Comparison of ENCODE assay signal across 13 cellular contexts in genomic region chr7:117666019-117666418, GRCh38.
DNase-seq lines count a peak whose midpoint lies in the region; ATAC-seq and TF ChIP-seq lines count a peak whose summit lies in the region.
"Had no signal": no experiment of that assay in that cellular context is flagged by ENCODE, and none has a peak within 500 bp of the region (broad histone marks: within the 10 kb centered on the region; RNA-seq: fewer than 3 reads in every experiment).

No MANE protein-coding gene starts in this region.

- no peaks in the 10 kb centered on the region for H3K36me3 ChIP-seq in left lung

- no peak for TF ChIP-seq CTCF in AG10803 (conservative IDR thresholded peaks at IDR 0.05; ENCODE audit: low read length)
- no peak for TF ChIP-seq CTCF in left lung (IDR thresholded peaks at IDR 0.05)

- H3K27me3 ChIP-seq in left lung, result no peaks in the 10 kb centered on the region
- H3K27me3 ChIP-seq: pancreas had no signal

- no peak overlapping the region for H3K4me3 ChIP-seq in AG10803 (ENCODE audit: low read length)
- H3K4me3 ChIP-seq in left lung, result no peak overlapping the region
- H3K4me3 ChIP-seq: pancreas had no signal

- no peaks in the 10 kb centered on the region for H3K4me1 ChIP-seq in left lung
- H3K4me1 ChIP-seq: pancreas had no signal

- DNase-seq in AG10803 (ENCODE audit: low read depth), result peak; percentile 7
- DNase-seq in LoVo (ENCODE audit: low spot score), result peak; percentile 90
- peak; percentile 61 for DNase-seq in dermis blood vessel endothelial cell
- DNase-seq in left lung, result no peak
- DNase-seq in NCI-H1105 (lab: John Stamatoyannopoulos, UW), result no peak
- no peak for DNase-seq in cerebellar cortex (ENCODE audit: low spot score)
- DNase-seq in NCI-H1930 (lab: John Stamatoyannopoulos, UW), result no peak
- DNase-seq: H7; NCI-H1417 treated with DMSO at 0.1 percent for 48 hours; pancreas; SHP77; stimulated activated CD4-positive, alpha-beta T cell treated with anti-CD3 and anti-CD28 coated beads, Interleukin-2, amount 100 ng/mL, for 48 hours had no signal

- H3K27ac ChIP-seq in left lung, result peak overlapping the region in 1 of 2 donors; percentile 19

- peak; percentile 52 for ATAC-seq in left lung
- ATAC-seq in GM21528 (IDR thresholded peaks at IDR 0.05; ENCODE audit: low FRiP score, unreplicated experiment), result no peak

- intact Hi-C loops in left lung (cut with DNase I), result no loop called here

- H3K9me3 ChIP-seq in left lung, result no peaks in the 10 kb centered on the region
- H3K9me3 ChIP-seq: pancreas had no signal

Comparison
In these comparisons a context has a peak if more than half of its experiments do, and no peak if none do; other contexts are left out.
1. DNase-seq: peak in AG10803 (single experiment), LoVo (single experiment) and dermis blood vessel endothelial cell (single experiment); none in left lung (0 of 2), NCI-H1105 (single experiment), cerebellar cortex (single experiment) and NCI-H1930 (0 of 2).